9 cellular contexts compared by ENCODE assay signal in genomic region chr2:185279999-185280398, GRCh38.
DNase-seq lines count a peak whose midpoint lies in the region; TF ChIP-seq lines count a peak whose summit lies in the region.
"Had no signal": no experiment of that assay in that cellular context is flagged by ENCODE, and none has a peak within 500 bp of the region (broad histone marks: within the 10 kb centered on the region; RNA-seq: fewer than 3 reads in every experiment).

No MANE protein-coding gene starts in this region.

- no peaks in the 10 kb centered on the region for H3K9me3 Mint-ChIP-seq in neural crest cell

- no peaks in the 10 kb centered on the region for H3K4me1 ChIP-seq in testis
- H3K4me1 ChIP-seq: transverse colon had no signal

- H3K9me3 ChIP-seq in testis = no peaks in the 10 kb centered on the region
- H3K9me3 ChIP-seq: transverse colon had no signal

- no peaks in the 10 kb centered on the region for H3K36me3 Mint-ChIP-seq in neural crest cell (ENCODE audit: low read depth)

- H3K4me3 ChIP-seq in testis = no peak overlapping the region
- H3K4me3 ChIP-seq: transverse colon had no signal

- H3K27ac ChIP-seq in testis = no peak overlapping the region
- H3K27ac ChIP-seq: transverse colon had no signal

- peak; percentile 73 for TF ChIP-seq CTCF in neural crest cell (conservative IDR thresholded peaks at IDR 0.05)
- TF ChIP-seq CTCF in testis (IDR thresholded peaks at IDR 0.05) = peak in 1 of 3 experiments; percentile 40

- H3K27ac Mint-ChIP-seq in neural crest cell (ENCODE audit: unreplicated experiment) = no peak overlapping the region

- H3K36me3 ChIP-seq in testis (ENCODE audit: low read depth, missing control alignments) = no peaks in the 10 kb centered on the region
- H3K36me3 ChIP-seq: transverse colon had no signal

- DNase-seq in NCI-H1694 treated with DMSO at 0.1 percent for 48 hours (lab: John Stamatoyannopoulos, UW) (peak; percentile 32), NCI-H1694 (lab: John Stamatoyannopoulos, UW) (no peak), LHCN-M2 (ENCODE audit: low read depth) (peak; percentile 24), brain pericyte (ENCODE audit: low read depth, low spot score) (peak; percentile 12), neural crest cell (ENCODE audit: low read depth, low spot score) (no peak), testis (no peak), NCI-H1417 treated with DMSO at 0.1 percent for 48 hours (lab: John Stamatoyannopoulos, UW) (no peak)
- no peak for DNase-seq in activated CD8-positive, alpha-beta memory T cell treated with anti-CD3 and anti-CD28 coated beads for 24 hours
- DNase-seq: transverse colon had no signal

- H3K27me3 Mint-ChIP-seq in neural crest cell (ENCODE audit: low read depth) = no peaks in the 10 kb centered on the region

- no peak for TF ChIP-seq POLR2A in testis (IDR thresholded peaks at IDR 0.05)

- no peak overlapping the region for H3K4me3 Mint-ChIP-seq in neural crest cell

- no peaks in the 10 kb centered on the region for H3K27me3 ChIP-seq in testis
- H3K27me3 ChIP-seq: transverse colon had no signal

- intact Hi-C loops in testis (cut with DNase I; ENCODE audit: low total_unique reads) = no loop called here

- H3K4me1 Mint-ChIP-seq in neural crest cell = no peaks in the 10 kb centered on the region

Comparison
In these comparisons a context has a peak if more than half of its experiments do, and no peak if none do; other contexts are left out.
1. DNase-seq: peak in NCI-H1694 treated with DMSO at 0.1 percent for 48 hours (single experiment), LHCN-M2 (single experiment) and brain pericyte (single experiment); none in NCI-H1694 (single experiment), neural crest cell (single experiment), testis (single experiment), activated CD8-positive, alpha-beta memory T cell treated with anti-CD3 and anti-CD28 coated beads for 24 hours (single experiment) and NCI-H1417 treated with DMSO at 0.1 percent for 48 hours (single experiment).